ENCODE assay signal across 22 cellular contexts in the genomic region with DNA sequence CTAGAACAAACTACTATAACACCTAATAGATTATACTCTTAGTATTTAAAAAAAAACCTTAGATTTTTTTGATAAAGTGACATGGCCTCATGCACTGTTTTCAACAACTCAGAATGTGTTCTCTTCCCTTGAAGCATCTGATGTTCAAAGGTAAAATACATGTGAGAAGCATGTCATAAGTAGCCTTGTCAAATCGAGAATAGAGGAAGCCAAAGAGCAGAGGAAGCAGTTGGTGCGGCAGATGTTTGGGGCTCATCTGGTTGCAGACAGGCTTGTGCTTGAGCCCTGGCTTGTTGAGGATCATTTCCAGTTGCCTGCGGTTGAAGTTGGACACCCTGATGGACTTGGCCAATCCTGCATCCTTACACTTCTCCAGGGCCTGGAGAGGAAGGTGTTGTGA. TPM values are rescaled to one million over a fixed set of nuclear protein-coding genes. Genes with fewer than 3 reads are reported as not detected.
DNase-seq lines count a peak whose midpoint lies in the region; ATAC-seq and TF ChIP-seq lines count a peak whose summit lies in the region.
"Had no signal": no experiment of that assay in that cellular context is flagged by ENCODE, and none has a peak within 500 bp of the region (broad histone marks: within the 10 kb centered on the region; RNA-seq: fewer than 3 reads in every experiment).

No MANE protein-coding gene starts in this region.

- H3K4me1 Mint-ChIP-seq in CD4-positive, CD25-positive, alpha-beta regulatory T cell = peaks cover 4 to 34% (median 6%) of the 10 kb centered on the region in 4 donors
- H3K4me1 Mint-ChIP-seq: GM23338 had no signal

- no peaks in the 10 kb centered on the region for H3K36me3 Mint-ChIP-seq in CD4-positive, CD25-positive, alpha-beta regulatory T cell

- peak overlapping the region; percentile 30; the same call in 1 of the 2 replicates for H3K4me2 ChIP-seq in OCI-LY3 (ENCODE audit: low read length)
- H3K4me2 ChIP-seq: A549, GM23338 had no signal

- no peaks in the 10 kb centered on the region for H4K20me1 ChIP-seq in OCI-LY3 (ENCODE audit: insufficient read depth, low read length)

- H3K27me3 ChIP-seq in CD4-positive, CD25-positive, alpha-beta regulatory T cell (ENCODE audit: control insufficient read depth, insufficient read depth, low read length) = peaks cover 2% of the 10 kb centered on the region
- H3K27me3 ChIP-seq in OCI-LY3 (ENCODE audit: low read depth, low read length) = no peaks in the 10 kb centered on the region

- ATAC-seq in CD4-positive, CD25-positive, alpha-beta regulatory T cell (ENCODE audit: low read depth in 2 of 2) = no peak
- ATAC-seq in HG02852 (IDR thresholded peaks at IDR 0.05; ENCODE audit: unreplicated experiment) = no peak
- ATAC-seq in HG03135 (IDR thresholded peaks at IDR 0.05; ENCODE audit: unreplicated experiment) = no peak
- ATAC-seq: A549, GM12878, GM23338 had no signal

- no peak overlapping the region for H3K4me3 ChIP-seq in CD4-positive, CD25-positive, alpha-beta regulatory T cell (ENCODE audit: low read depth, low read length)
- no peak overlapping the region for H3K4me3 ChIP-seq in OCI-LY3 (ENCODE audit: low read length)
- H3K4me3 ChIP-seq: A549, GM12878, GM23338 had no signal

- DNase-seq in DMS 273 (lab: John Stamatoyannopoulos, UW; ENCODE audit: unreplicated experiment) = peak; percentile 27
- no peak for DNase-seq in DMS 273 treated with DMSO at 0.1 percent for 48 hours (lab: John Stamatoyannopoulos, UW)
- peak in 1 of 3 donors; percentile 35 for DNase-seq in CD4-positive, CD25-positive, alpha-beta regulatory T cell
- DNase-seq in KBM-7 = peak; percentile 13
- DNase-seq in NCI-H187 treated with DMSO at 0.1 percent for 48 hours (lab: John Stamatoyannopoulos, UW) = no peak
- DNase-seq: C1 segment of cervical spinal cord; Caco-2; CD4-positive, alpha-beta T cell; DMS53; DND-41; EL; HCEC 1CT; Karpas-422 had no signal

- peak overlapping the region in 3 of 4 donors; percentile 4 to 65 (median 60) for H3K4me3 Mint-ChIP-seq in CD4-positive, CD25-positive, alpha-beta regulatory T cell
- H3K4me3 Mint-ChIP-seq: CD4-positive, alpha-beta T cell; GM23338 had no signal

- H3K36me3 ChIP-seq in CD4-positive, CD25-positive, alpha-beta regulatory T cell (ENCODE audit: control insufficient read depth, insufficient read depth, low read length) = no peaks in the 10 kb centered on the region
- no peaks in the 10 kb centered on the region for H3K36me3 ChIP-seq in OCI-LY3 (replicated peaks; ENCODE audit: low read depth, low read length)

- H3K9me3 ChIP-seq in CD4-positive, CD25-positive, alpha-beta regulatory T cell (ENCODE audit: control insufficient read depth in 2 of 2, low read length in 2 of 2) = no peaks in the 10 kb centered on the region
- no peaks in the 10 kb centered on the region for H3K9me3 ChIP-seq in OCI-LY3 (ENCODE audit: insufficient read depth, low read length)
- H3K9me3 ChIP-seq: A549, Caco-2 had no signal

- H3K27ac ChIP-seq in CD4-positive, CD25-positive, alpha-beta regulatory T cell (ENCODE audit: insufficient read depth, low read length, poor library complexity, severe bottlenecking) = no peak overlapping the region
- H3K27ac ChIP-seq in OCI-LY3 (ENCODE audit: low read length) = no peak overlapping the region
- H3K27ac ChIP-seq: 22Rv1, A549, HL-60 had no signal

- no peak overlapping the region for H3K9ac ChIP-seq in OCI-LY3 (ENCODE audit: low read length)

- peaks cover 18% of the 10 kb centered on the region for H3K27me3 Mint-ChIP-seq in CD4-positive, CD25-positive, alpha-beta regulatory T cell
- H3K27me3 Mint-ChIP-seq: CD4-positive, alpha-beta T cell had no signal

- no peak overlapping the region for H2AFZ ChIP-seq in OCI-LY3 (ENCODE audit: low read depth, low read length)
- H2AFZ ChIP-seq: GM23338 had no signal

- peak overlapping the region in 1 of 3 donors; percentile 92 for H3K27ac Mint-ChIP-seq in CD4-positive, CD25-positive, alpha-beta regulatory T cell
- H3K27ac Mint-ChIP-seq: CD4-positive, alpha-beta T cell; GM23338 had no signal

- H3K9me3 Mint-ChIP-seq in CD4-positive, CD25-positive, alpha-beta regulatory T cell = peaks cover 0 to 2% (median 0%) of the 10 kb centered on the region in 7 donors
- H3K9me3 Mint-ChIP-seq: CD4-positive, alpha-beta T cell; GM23338 had no signal

- in situ Hi-C loops in KBM-7 (cut with MboI; ENCODE audit: low pct_unique_long_range_greater_than_20kb, low sequenced_read_pairs) = no loop called here

- H3K79me2 ChIP-seq in OCI-LY3 (ENCODE audit: low read length) = no peaks in the 10 kb centered on the region

- no peak for TF ChIP-seq CTCF in OCI-LY3 (IDR thresholded peaks at IDR 0.05; ENCODE audit: low read depth, low read length)

- no peaks in the 10 kb centered on the region for H3K4me1 ChIP-seq in CD4-positive, CD25-positive, alpha-beta regulatory T cell (ENCODE audit: control insufficient read depth, insufficient read depth, low read length, poor library complexity, severe bottlenecking)
- H3K4me1 ChIP-seq in OCI-LY3 (ENCODE audit: low read length) = peaks cover 9% of the 10 kb centered on the region
- H3K4me1 ChIP-seq: Caco-2 had no signal

RNA-seq across cellular contexts. Expression of a gene that starts 59.1 kb away (rescaled TPM):
- 4.5 TPM for total RNA-seq in CD4-positive, CD25-positive, alpha-beta regulatory T cell
- polyA plus RNA-seq in CD4-positive, CD25-positive, alpha-beta regulatory T cell = 1 to 10 TPM in 1 of 4 donors, under 1 TPM in 2, not detected in 1; 0.26 to 1.1 (median 0.46) TPM
- total RNA-seq: GM12878, HT1080 had no signal
- polyA plus RNA-seq: GM12878 had no signal

Comparison
In these comparisons a context has a peak if more than half of its experiments do, and no peak if none do; other contexts are left out.
1. DNase-seq: peak in DMS 273 (single experiment) and KBM-7 (single experiment); none in DMS 273 treated with DMSO at 0.1 percent for 48 hours (single experiment) and NCI-H187 treated with DMSO at 0.1 percent for 48 hours (single experiment).